Comparison of ENCODE assay signal across 18 cellular contexts in the genomic region with DNA sequence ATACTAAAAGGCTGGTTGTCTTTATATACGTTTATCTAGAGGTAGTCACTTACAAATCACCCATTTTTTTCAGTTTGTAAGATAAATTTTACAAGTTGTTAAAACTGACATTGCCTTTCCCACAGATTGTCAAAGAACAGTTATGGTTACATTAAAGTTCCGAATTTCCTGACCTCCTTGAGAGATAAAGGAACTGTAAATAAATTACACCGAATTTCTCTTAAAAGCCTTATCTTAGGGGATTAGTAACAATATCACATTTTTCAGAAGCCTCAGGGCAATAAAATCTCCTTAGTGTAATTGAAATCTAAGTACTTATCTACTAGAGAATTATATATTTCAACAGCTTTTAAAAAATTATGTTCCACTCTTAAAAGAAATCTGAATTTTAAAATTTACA. TPM values are rescaled to one million over a fixed set of nuclear protein-coding genes. Genes with fewer than 3 reads are reported as not detected.
DNase-seq lines count a peak whose midpoint lies in the region; TF ChIP-seq lines count a peak whose summit lies in the region.
"Had no signal": no experiment of that assay in that cellular context is flagged by ENCODE, and none has a peak within 500 bp of the region (broad histone marks: within the 10 kb centered on the region; RNA-seq: fewer than 3 reads in every experiment).

No MANE protein-coding gene starts in this region.

- H3K79me2 ChIP-seq in osteoblast (ENCODE audit: insufficient read depth, low read length), result no peaks in the 10 kb centered on the region

- no peak overlapping the region for H3K4me2 ChIP-seq in osteoblast (ENCODE audit: insufficient read depth, low read length)
- H3K4me2 ChIP-seq: A549, BLaER1 had no signal

- H3K9me3 ChIP-seq in A673 (ENCODE audit: low read depth, low read length, poor library complexity, severe bottlenecking), result no peaks in the 10 kb centered on the region
- no peaks in the 10 kb centered on the region for H3K9me3 ChIP-seq in SK-N-MC (ENCODE audit: low read depth, low read length)
- H3K9me3 ChIP-seq in osteoblast (ENCODE audit: low read depth, low read length), result no peaks in the 10 kb centered on the region
- H3K9me3 ChIP-seq: A549, HAP-1 had no signal

- H3K4me3 ChIP-seq in A673 (ENCODE audit: low read depth, low read length, poor library complexity, severe bottlenecking) (no peak overlapping the region), SK-N-MC (no peak overlapping the region), osteoblast (ENCODE audit: insufficient read depth, low read length) (no peak overlapping the region)
- H3K4me3 ChIP-seq: A549, BLaER1, GM23248, HAP-1 had no signal

- peak; percentile 17 for DNase-seq in A673 (ENCODE audit: low spot score)
- DNase-seq in NCI-H82 (lab: John Stamatoyannopoulos, UW), result peak; percentile 56
- peak; percentile 26 for DNase-seq in SK-N-MC (ENCODE audit: low read depth, low spot score)
- DNase-seq in osteoblast (ENCODE audit: insufficient read length, low spot score, missing footprints), result peak; percentile 4
- no peak for DNase-seq in mesenteric fat pad (ENCODE audit: low spot score)
- DNase-seq in amniotic stem cell (lab: John Stamatoyannopoulos, UW), result no peak
- no peak for DNase-seq in NCI-H146 (lab: John Stamatoyannopoulos, UW)
- DNase-seq: Calu3; CD8-positive, alpha-beta T cell; DMS79 treated with DMSO at 0.1 percent for 48 hours; GF-D8; GM23248 had no signal

- H3K27ac ChIP-seq in A673 (ENCODE audit: low read depth, low read length, poor library complexity, severe bottlenecking), result no peak overlapping the region
- no peak overlapping the region for H3K27ac ChIP-seq in SK-N-MC
- no peak overlapping the region for H3K27ac ChIP-seq in osteoblast (ENCODE audit: low read depth, low read length)
- H3K27ac ChIP-seq: 22Rv1, A549, BLaER1, GM23248 had no signal

- CTCF ChIA-PET in A673 (lab: Charles Lee), result no interaction called here

- no peak for TF ChIP-seq CTCF in A673 (conservative IDR thresholded peaks at IDR 0.05; ENCODE audit: low read depth, low read length)
- TF ChIP-seq CTCF in osteoblast (IDR thresholded peaks at IDR 0.05; ENCODE audit: extremely low read depth, low read depth, low read length), result no peak

- intact Hi-C loops in A673 (cut with micrococcal nuclease; ENCODE audit: unreplicated experiment), result no loop called here

- H3K4me1 ChIP-seq in A673 (ENCODE audit: insufficient read depth, low read length, poor library complexity, severe bottlenecking) (no peaks in the 10 kb centered on the region), osteoblast (ENCODE audit: insufficient read depth, low read length) (no peaks in the 10 kb centered on the region)
- H3K4me1 ChIP-seq: A549, BLaER1, HAP-1 had no signal

- POLR2A ChIA-PET in A673 (lab: Charles Lee; ENCODE audit: low non-redundant PET), result no interaction called here

- H2AFZ ChIP-seq in osteoblast (ENCODE audit: low read length), result no peak overlapping the region
- H2AFZ ChIP-seq: GM23248 had no signal

- no peaks in the 10 kb centered on the region for H3K36me3 ChIP-seq in A673 (ENCODE audit: insufficient read depth, low read length, poor library complexity, severe bottlenecking)
- no peaks in the 10 kb centered on the region for H3K36me3 ChIP-seq in SK-N-MC (ENCODE audit: insufficient read depth, low read length)
- H3K36me3 ChIP-seq in osteoblast (ENCODE audit: insufficient read depth, low read length), result no peaks in the 10 kb centered on the region
- H3K36me3 ChIP-seq: BLaER1, HAP-1 had no signal

- no peak overlapping the region for H3K9ac ChIP-seq in SK-N-MC (ENCODE audit: insufficient read length)
- H3K9ac ChIP-seq: BLaER1, GM23248 had no signal

- H3K27me3 ChIP-seq in A673 (replicated peaks; ENCODE audit: insufficient read depth, low read depth, low read length, poor library complexity), result no peaks in the 10 kb centered on the region
- H3K27me3 ChIP-seq in osteoblast (ENCODE audit: insufficient read depth, low read length), result no peaks in the 10 kb centered on the region
- H3K27me3 ChIP-seq: BLaER1 had no signal

- BruUV-seq in A673 (replicated peaks; lab: Mats Ljungman, UMichigan), result no TSS peak

- no peaks in the 10 kb centered on the region for H4K20me1 ChIP-seq in osteoblast (ENCODE audit: insufficient read depth, low read length)
- H4K20me1 ChIP-seq: BLaER1 had no signal

RNA-seq across cellular contexts. Expression of gene ZPLD1, which starts 49.6 kb away (rescaled TPM):
- total RNA-seq in A673 (2021) (0.17 TPM in 1 of 2 replicates, not detected in the other), osteoblast (under 0.01 TPM in 1 of 2 replicates, not detected in the other), mesenteric fat pad (not detected)
- total RNA-seq: CD8-positive, alpha-beta T cell; H4; HT-29 had no signal

Comparison
In these comparisons a context has a peak if more than half of its experiments do, and no peak if none do; other contexts are left out.
1. DNase-seq: peak in A673 (single experiment), NCI-H82 (single experiment), SK-N-MC (single experiment) and osteoblast (single experiment); none in mesenteric fat pad (single experiment), amniotic stem cell (single experiment) and NCI-H146 (single experiment).